Comparison of ENCODE assay signal across 8 cellular contexts in genomic region chr2:74514368-74515270, GRCh38. TPM values are rescaled to one million over a fixed set of nuclear protein-coding genes. Genes with fewer than 3 reads are reported as not detected.
DNase-seq lines count a peak whose midpoint lies in the region; ATAC-seq, FAIRE-seq and TF ChIP-seq lines count a peak whose summit lies in the region.

Gene TLX2 (plus strand): TSS chr2:74514450. CDS start chr2:74514807, 357 bp downstream.

- intact Hi-C loops in activated CD4-positive, alpha-beta memory T cell treated with anti-CD3 and anti-CD28 coated beads for 36 hours (cut with micrococcal nuclease), result loop anchor here (1.0 kb wide), 1 partner anchor 7 kb away; the partner anchor contains the start of gene PCGF1

- H2AFZ ChIP-seq in mesenchymal stem cell (ENCODE audit: low read depth, low read length), result no peak within 1 kb of the TSS

- no peak within 1 kb of the TSS for H4K8ac ChIP-seq in mesenchymal stem cell (ENCODE audit: low read length)

- H3K27ac Mint-ChIP-seq in activated CD4-positive, alpha-beta memory T cell treated with anti-CD3 and anti-CD28 coated beads for 36 hours, result no peak within 1 kb of the TSS

- H2BK5ac ChIP-seq in mesenchymal stem cell (ENCODE audit: low read depth, low read length, poor library complexity, severe bottlenecking), result no peak within 1 kb of the TSS

- H3K4me3 ChIP-seq in BLaER1, result peak within 1 kb of the TSS; percentile 41; the same call in 1 of the 2 replicates
- H3K4me3 ChIP-seq in mesenchymal stem cell (ENCODE audit: insufficient read depth in 1 of 2, low read depth in 1 of 2, low read length in 2 of 2), result no peak within 1 kb of the TSS

- H2BK120ac ChIP-seq in mesenchymal stem cell (ENCODE audit: low read depth, low read length), result no peak within 1 kb of the TSS

- H3K9me3 ChIP-seq in BLaER1, result peaks cover 27% of the 10 kb centered on the region; the same call in 1 of the 2 replicates
- no peaks in the 10 kb centered on the region for H3K9me3 ChIP-seq in mesenchymal stem cell (ENCODE audit: control insufficient read depth, low read length)

- H3K14ac ChIP-seq in mesenchymal stem cell (ENCODE audit: low read length in 2 of 2), result no peak within 1 kb of the TSS

- H3K4ac ChIP-seq in mesenchymal stem cell (ENCODE audit: low read depth in 1 of 2, low read length in 2 of 2), result no peak within 1 kb of the TSS

- POLR2A ChIA-PET in activated CD4-positive, alpha-beta memory T cell treated with anti-CD3 and anti-CD28 coated beads for 36 hours (lab: Charles Lee), result interaction anchor here (0.8 kb wide), 1 partner anchor 21 kb away, joined by 3 read pairs; no protein-coding TSS in a partner anchor

- H2BK12ac ChIP-seq in mesenchymal stem cell (ENCODE audit: low read length in 2 of 2), result peak within 1 kb of the TSS in 1 of 2 experiments; percentile 34

- H3K18ac ChIP-seq in mesenchymal stem cell (ENCODE audit: low read depth in 1 of 2, low read length in 2 of 2), result no peak within 1 kb of the TSS

- peaks cover 39% of the 10 kb centered on the region for H4K20me1 ChIP-seq in BLaER1

- ATAC-seq in GM18505 (IDR thresholded peaks at IDR 0.05; ENCODE audit: unreplicated experiment) (no peak), HG03457 (IDR thresholded peaks at IDR 0.05; ENCODE audit: unreplicated experiment) (no peak)

- peaks cover 31% of the 10 kb centered on the region for H3K4me1 Mint-ChIP-seq in activated CD4-positive, alpha-beta memory T cell treated with anti-CD3 and anti-CD28 coated beads for 36 hours (ENCODE audit: low read depth)

- no peak within 1 kb of the TSS for H3K27ac ChIP-seq in BLaER1
- H3K27ac ChIP-seq in mesenchymal stem cell (ENCODE audit: low read length, poor library complexity, severe bottlenecking), result no peak within 1 kb of the TSS

- peaks cover 60% of the 10 kb centered on the region for H3K27me3 Mint-ChIP-seq in activated CD4-positive, alpha-beta memory T cell treated with anti-CD3 and anti-CD28 coated beads for 36 hours

- H3K9ac ChIP-seq in BLaER1 (no peak within 1 kb of the TSS), mesenchymal stem cell (ENCODE audit: low read length) (no peak within 1 kb of the TSS)

- H3K79me1 ChIP-seq in mesenchymal stem cell (replicated peaks; ENCODE audit: low read length, poor library complexity, severe bottlenecking), result no peaks in the 10 kb centered on the region

- WGBS in mesenchymal stem cell, result 5% methylated on average over 71 of the region's 82 CpGs

- peaks cover 16% of the 10 kb centered on the region for H3K4me1 ChIP-seq in BLaER1
- peaks cover 18% of the 10 kb centered on the region for H3K4me1 ChIP-seq in mesenchymal stem cell (ENCODE audit: control insufficient read depth, insufficient read depth, low read depth, low read length)

- peak within 1 kb of the TSS; percentile 47 for H3K4me2 ChIP-seq in BLaER1
- H3K4me2 ChIP-seq in mesenchymal stem cell (ENCODE audit: low read length, poor library complexity, severe bottlenecking), result no peak within 1 kb of the TSS

- no peak within 1 kb of the TSS for H2AK5ac ChIP-seq in mesenchymal stem cell (ENCODE audit: low read length, severe bottlenecking)

- H3K9me3 Mint-ChIP-seq in activated CD4-positive, alpha-beta memory T cell treated with anti-CD3 and anti-CD28 coated beads for 36 hours, result no peaks in the 10 kb centered on the region

- no peak for DNase-seq in GM12891 (ENCODE audit: insufficient read length, low spot score)
- no peak for DNase-seq in activated CD4-positive, alpha-beta memory T cell treated with anti-CD3 and anti-CD28 coated beads for 36 hours
- no peak for DNase-seq in mesenchymal stem cell
- no peak for DNase-seq in DMS79 treated with DMSO at 0.1 percent for 48 hours (lab: John Stamatoyannopoulos, UW)
- no peak for DNase-seq in NCI-H510A treated with DMSO at 0.1 percent for 48 hours (lab: John Stamatoyannopoulos, UW)

- peaks cover 2% of the 10 kb centered on the region for H3K36me3 Mint-ChIP-seq in activated CD4-positive, alpha-beta memory T cell treated with anti-CD3 and anti-CD28 coated beads for 36 hours

- H3K36me3 ChIP-seq in BLaER1, result no peaks in the 10 kb centered on the region
- peaks cover 0 to 3% of the 10 kb centered on the region in 2 experiments for H3K36me3 ChIP-seq in mesenchymal stem cell (ENCODE audit: control insufficient read depth in 1 of 2, insufficient read depth in 2 of 2, low read depth in 1 of 2, low read length in 2 of 2)

- no peak within 1 kb of the TSS for H2BK15ac ChIP-seq in mesenchymal stem cell (ENCODE audit: low read depth, poor library complexity, severe bottlenecking)

- H3K23ac ChIP-seq in mesenchymal stem cell (ENCODE audit: low read length in 2 of 2), result peak within 1 kb of the TSS in 1 of 2 experiments; percentile 87

- peak; percentile 9 for FAIRE-seq in GM12891 (lab: Jason Lieb, UNC)

- H4K91ac ChIP-seq in mesenchymal stem cell (ENCODE audit: low read length), result peak within 1 kb of the TSS; percentile 20

- TF ChIP-seq POLR2A in GM12891 (IDR thresholded peaks at IDR 0.05; ENCODE audit: low read depth, low read length), result no peak
- no peak for TF ChIP-seq POLR2A in GM18505 (IDR thresholded peaks at IDR 0.05; ENCODE audit: borderline replicate concordance, extremely low read depth, insufficient read depth, insufficient read length)

- peak within 1 kb of the TSS; percentile 62 for H3K4me3 Mint-ChIP-seq in activated CD4-positive, alpha-beta memory T cell treated with anti-CD3 and anti-CD28 coated beads for 36 hours

- peaks cover 100% of the 10 kb centered on the region for H3K27me3 ChIP-seq in BLaER1
- H3K27me3 ChIP-seq in mesenchymal stem cell (ENCODE audit: control insufficient read depth in 1 of 2, insufficient read depth in 1 of 2, low read length in 2 of 2), result peaks cover 92 to 98% of the 10 kb centered on the region in 2 experiments

- CTCF ChIA-PET in activated CD4-positive, alpha-beta memory T cell treated with anti-CD3 and anti-CD28 coated beads for 36 hours (lab: Charles Lee), result interaction anchor here (1.4 to 1.5 kb wide), 2 partner anchors 17 to 32 kb away, joined by 4 to 5 read pairs; partner anchors contain the start of genes CCDC142 and TTC31

TF ChIP-seq in GM12891, 5 proteins besides CTCF, POLR2A, EP300 and RAD21:
- TF ChIP-seq POU2F2 (IDR thresholded peaks at IDR 0.05; ENCODE audit: low read depth, low read length) (no peak), SPI1 (IDR thresholded peaks at IDR 0.05; ENCODE audit: low read depth, low read length) (no peak), PAX5 (IDR thresholded peaks at IDR 0.05; ENCODE audit: insufficient read depth, low read length, severe bottlenecking) (no peak), TAF1 (IDR thresholded peaks at IDR 0.05; ENCODE audit: low read depth, low read length) (no peak), POLR2AphosphoS5 (IDR thresholded peaks at IDR 0.05; ENCODE audit: low read depth, low read length) (no peak)

RNA-seq across cellular contexts. Expression of gene TLX2, which starts in this region (rescaled TPM):
- 0.12 TPM for polyA plus RNA-seq in GM12891 (2012; ENCODE audit: low read depth, missing spikeins)
- under 1 TPM; 0.52 to 0.94 TPM for total RNA-seq in activated CD4-positive, alpha-beta memory T cell treated with anti-CD3 and anti-CD28 coated beads for 36 hours
- not detected for polyA plus RNA-seq in mesenchymal stem cell (2013, experiment 1 of 2)
- polyA plus RNA-seq in mesenchymal stem cell (2013, experiment 2 of 2), result not detected
